In genomic region chr9:738209-738915, GRCh38 we compare ENCODE assay signal across 13 cellular contexts.
A peak's percentile ranks its signal among the peaks of the same experiment; 100 is the strongest.
DNase-seq lines count a peak whose midpoint lies in the region; TF ChIP-seq lines count a peak whose summit lies in the region.
"Had no signal": no experiment of that assay in that cellular context is flagged by ENCODE, and none has a peak within 500 bp of the region (broad histone marks: within the 10 kb centered on the region; RNA-seq: fewer than 3 reads in every experiment).

No MANE protein-coding gene starts in this region.

- no peak for TF ChIP-seq POLR2A in esophagus muscularis mucosa (IDR thresholded peaks at IDR 0.05; ENCODE audit: low read depth)

- H3K27ac ChIP-seq in esophagus muscularis mucosa (replicated peaks in 1 of 4), result peak overlapping the region; percentile 80 to 90 (median 88)

- peaks cover 48 to 83% (median 70%) of the 10 kb centered on the region in 4 donors for H3K4me1 ChIP-seq in esophagus muscularis mucosa

- CTCF ChIA-PET in AG04449 (lab: Yijun Ruan, JAX), result interaction anchor here (0.9 to 3.9 kb wide), 7 partner anchors 12 to 41 kb away, joined by 3 to 17 read pairs (median 3); no protein-coding TSS in a partner anchor

- 48% methylated on average over 13 of the region's 14 CpGs for WGBS in esophagus muscularis mucosa

- intact Hi-C loops in esophagus muscularis mucosa (cut with DNase I), result loop anchor here (5.0 kb wide), 1 partner anchor 41 kb away; no protein-coding TSS in a partner anchor

- H3K4me3 ChIP-seq in AG04449 (ENCODE audit: low read depth, low read length) (no peak overlapping the region), esophagus muscularis mucosa (no peak overlapping the region)
- H3K4me3 ChIP-seq: tibial nerve had no signal

- H3K9me3 ChIP-seq in esophagus muscularis mucosa, result no peaks in the 10 kb centered on the region
- H3K9me3 ChIP-seq: tibial nerve had no signal

- POLR2A ChIA-PET in AG04449 (lab: Yijun Ruan, JAX), result interaction anchor here (0.7 to 2.0 kb wide), 7 partner anchors 11 to 54 kb away, joined by 3 to 9 read pairs (median 5); no protein-coding TSS in a partner anchor

- no peak for TF ChIP-seq EP300 in esophagus muscularis mucosa (IDR thresholded peaks at IDR 0.05)

- TF ChIP-seq CTCF in AG04449 (IDR thresholded peaks at IDR 0.05; ENCODE audit: insufficient read depth, low read length, missing control alignments) (no peak), esophagus muscularis mucosa (IDR thresholded peaks at IDR 0.05) (no peak)

- H3K27me3 ChIP-seq in esophagus muscularis mucosa, result no peaks in the 10 kb centered on the region
- H3K27me3 ChIP-seq: tibial nerve had no signal

- peaks cover 31 to 75% (median 52%) of the 10 kb centered on the region in 4 donors for H3K36me3 ChIP-seq in esophagus muscularis mucosa

- DNase-seq in AG04449 (ENCODE audit: low read depth, low spot score) (peak; percentile 90), NCI-H460 (ENCODE audit: extremely low read depth, low read depth) (peak; percentile 16), esophagus muscularis mucosa (ENCODE audit: extremely low spot score) (no peak), non-pigmented ciliary epithelial cell (ENCODE audit: low read depth) (peak; percentile 89), NCI-H2107 treated with DMSO at 0.1 percent for 48 hours (lab: John Stamatoyannopoulos, UW; ENCODE audit: unreplicated experiment) (no peak), SHP77 treated with DMSO at 0.1 percent for 48 hours (lab: John Stamatoyannopoulos, UW) (no peak)
- no peak for DNase-seq in activated T-cell treated with anti-CD3 and anti-CD28 coated beads, Interleukin-2, amount 50 U/mL, for 1 hour
- DNase-seq in stimulated activated CD4-positive, alpha-beta T cell treated with anti-CD3 and anti-CD28 coated beads, Interleukin-15, amount 100 ng/mL, for 24 hours, result no peak
- DNase-seq: CD4-positive, alpha-beta memory T cell; central memory CD4-positive, alpha-beta T cell; KG1; T-helper 9 cell had no signal

Comparison
In these comparisons a context has a peak if more than half of its experiments do, and no peak if none do; other contexts are left out.
1. DNase-seq: peak in AG04449 (single experiment), NCI-H460 (single experiment) and non-pigmented ciliary epithelial cell (single experiment); none in esophagus muscularis mucosa (single experiment), NCI-H2107 treated with DMSO at 0.1 percent for 48 hours (single experiment), SHP77 treated with DMSO at 0.1 percent for 48 hours (single experiment), activated T-cell treated with anti-CD3 and anti-CD28 coated beads, Interleukin-2, amount 50 U/mL, for 1 hour (single experiment) and stimulated activated CD4-positive, alpha-beta T cell treated with anti-CD3 and anti-CD28 coated beads, Interleukin-15, amount 100 ng/mL, for 24 hours (single experiment).